In the genomic region with DNA sequence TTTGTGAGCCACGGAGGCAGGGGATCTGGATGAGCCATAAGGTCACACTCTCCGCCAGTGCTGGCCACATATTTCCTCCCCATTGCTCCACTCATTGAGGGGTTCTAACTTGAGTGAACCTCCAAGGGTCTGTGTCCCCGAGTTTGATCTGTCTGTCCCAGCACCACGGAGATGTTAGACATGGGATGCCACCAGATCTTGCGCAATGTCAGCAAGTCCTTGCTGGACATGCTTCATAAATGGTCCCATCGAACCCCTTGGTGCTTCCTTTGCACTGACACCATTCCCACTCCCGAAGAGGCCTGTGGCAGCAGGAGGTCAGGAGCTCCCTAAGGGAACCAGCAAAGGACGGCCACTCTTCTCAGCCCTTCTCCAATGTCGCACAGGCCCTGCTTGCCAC, we compare ENCODE assay signal across 2 cellular contexts.
TF ChIP-seq lines count a peak whose summit lies in the region.

No MANE protein-coding gene starts in this region.

TF ChIP-seq in HEK293, 187 proteins besides CTCF, POLR2A, EP300 and RAD21:
- TF ChIP-seq, protein P1, sequence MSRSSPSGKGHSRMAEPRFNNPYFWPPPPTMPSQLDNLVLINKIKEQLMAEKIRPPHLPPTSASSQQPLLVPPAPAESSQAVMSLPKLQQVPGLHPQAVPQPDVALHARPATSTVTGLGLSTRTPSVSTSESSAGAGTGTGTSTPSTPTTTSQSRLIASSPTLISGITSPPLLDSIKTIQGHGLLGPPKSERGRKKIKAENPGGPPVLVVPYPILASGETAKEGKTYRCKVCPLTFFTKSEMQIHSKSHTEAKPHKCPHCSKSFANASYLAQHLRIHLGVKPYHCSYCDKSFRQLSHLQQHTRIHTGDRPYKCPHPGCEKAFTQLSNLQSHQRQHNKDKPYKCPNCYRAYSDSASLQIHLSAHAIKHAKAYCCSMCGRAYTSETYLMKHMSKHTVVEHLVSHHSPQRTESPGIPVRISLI (tag by site-specific recombination; IDR thresholded peaks at IDR 0.05) = no peak
- TF ChIP-seq, protein P2, sequence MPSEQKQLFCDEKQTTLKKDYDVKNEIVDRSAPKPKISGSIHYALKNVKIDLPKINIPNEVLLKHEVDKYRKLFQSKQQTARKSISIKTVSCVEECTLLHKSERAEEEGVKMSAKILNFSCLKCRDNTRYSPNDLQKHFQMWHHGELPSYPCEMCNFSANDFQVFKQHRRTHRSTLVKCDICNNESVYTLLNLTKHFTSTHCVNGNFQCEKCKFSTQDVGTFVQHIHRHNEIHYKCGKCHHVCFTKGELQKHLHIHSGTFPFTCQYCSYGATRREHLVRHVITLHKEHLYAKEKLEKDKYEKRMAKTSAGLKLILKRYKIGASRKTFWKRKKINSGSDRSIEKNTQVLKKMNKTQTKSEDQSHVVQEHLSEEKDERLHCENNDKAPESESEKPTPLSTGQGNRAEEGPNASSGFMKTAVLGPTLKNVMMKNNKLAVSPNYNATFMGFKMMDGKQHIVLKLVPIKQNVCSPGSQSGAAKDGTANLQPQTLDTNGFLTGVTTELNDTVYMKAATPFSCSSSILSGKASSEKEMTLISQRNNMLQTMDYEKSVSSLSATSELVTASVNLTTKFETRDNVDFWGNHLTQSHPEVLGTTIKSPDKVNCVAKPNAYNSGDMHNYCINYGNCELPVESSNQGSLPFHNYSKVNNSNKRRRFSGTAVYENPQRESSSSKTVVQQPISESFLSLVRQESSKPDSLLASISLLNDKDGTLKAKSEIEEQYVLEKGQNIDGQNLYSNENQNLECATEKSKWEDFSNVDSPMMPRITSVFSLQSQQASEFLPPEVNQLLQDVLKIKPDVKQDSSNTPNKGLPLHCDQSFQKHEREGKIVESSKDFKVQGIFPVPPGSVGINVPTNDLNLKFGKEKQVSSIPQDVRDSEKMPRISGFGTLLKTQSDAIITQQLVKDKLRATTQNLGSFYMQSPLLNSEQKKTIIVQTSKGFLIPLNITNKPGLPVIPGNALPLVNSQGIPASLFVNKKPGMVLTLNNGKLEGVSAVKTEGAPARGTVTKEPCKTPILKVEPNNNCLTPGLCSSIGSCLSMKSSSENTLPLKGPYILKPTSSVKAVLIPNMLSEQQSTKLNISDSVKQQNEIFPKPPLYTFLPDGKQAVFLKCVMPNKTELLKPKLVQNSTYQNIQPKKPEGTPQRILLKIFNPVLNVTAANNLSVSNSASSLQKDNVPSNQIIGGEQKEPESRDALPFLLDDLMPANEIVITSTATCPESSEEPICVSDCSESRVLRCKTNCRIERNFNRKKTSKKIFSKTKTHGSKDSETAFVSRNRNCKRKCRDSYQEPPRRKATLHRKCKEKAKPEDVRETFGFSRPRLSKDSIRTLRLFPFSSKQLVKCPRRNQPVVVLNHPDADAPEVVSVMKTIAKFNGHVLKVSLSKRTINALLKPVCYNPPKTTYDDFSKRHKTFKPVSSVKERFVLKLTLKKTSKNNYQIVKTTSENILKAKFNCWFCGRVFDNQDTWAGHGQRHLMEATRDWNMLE (tag by site-specific recombination; conservative IDR thresholded peaks at IDR 0.05; ENCODE audit: low read depth) = no peak
- no peak for TF ChIP-seq ZNF555 (tag by site-specific recombination; conservative IDR thresholded peaks at IDR 0.05)
- TF ChIP-seq ZNF350 (tag by site-specific recombination; IDR thresholded peaks at IDR 0.05) = no peak
- TF ChIP-seq ZNF341 (tag by site-specific recombination; IDR thresholded peaks at IDR 0.05; ENCODE audit: low read depth) = 0 out of 2 replicates have a peak, but pooled peaks have one; percentile 13
- TF ChIP-seq ZNF274 (IDR thresholded peaks at IDR 0.05; ENCODE audit: low read length) = no peak
- TF ChIP-seq ZNF274 (tag by site-specific recombination; IDR thresholded peaks at IDR 0.05; ENCODE audit: borderline replicate concordance) = no peak
- TF ChIP-seq, protein P3, sequence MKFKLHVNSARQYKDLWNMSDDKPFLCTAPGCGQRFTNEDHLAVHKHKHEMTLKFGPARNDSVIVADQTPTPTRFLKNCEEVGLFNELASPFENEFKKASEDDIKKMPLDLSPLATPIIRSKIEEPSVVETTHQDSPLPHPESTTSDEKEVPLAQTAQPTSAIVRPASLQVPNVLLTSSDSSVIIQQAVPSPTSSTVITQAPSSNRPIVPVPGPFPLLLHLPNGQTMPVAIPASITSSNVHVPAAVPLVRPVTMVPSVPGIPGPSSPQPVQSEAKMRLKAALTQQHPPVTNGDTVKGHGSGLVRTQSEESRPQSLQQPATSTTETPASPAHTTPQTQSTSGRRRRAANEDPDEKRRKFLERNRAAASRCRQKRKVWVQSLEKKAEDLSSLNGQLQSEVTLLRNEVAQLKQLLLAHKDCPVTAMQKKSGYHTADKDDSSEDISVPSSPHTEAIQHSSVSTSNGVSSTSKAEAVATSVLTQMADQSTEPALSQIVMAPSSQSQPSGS (tag by site-specific recombination; IDR thresholded peaks at IDR 0.05; ENCODE audit: low read depth) = no peak
- no peak for TF ChIP-seq KLF10 (tag by site-specific recombination; IDR thresholded peaks at IDR 0.05)

TF ChIP-seq in K562, 482 proteins besides CTCF, POLR2A, EP300 and RAD21 (continued from another document):
- TF ChIP-seq, protein P4, sequence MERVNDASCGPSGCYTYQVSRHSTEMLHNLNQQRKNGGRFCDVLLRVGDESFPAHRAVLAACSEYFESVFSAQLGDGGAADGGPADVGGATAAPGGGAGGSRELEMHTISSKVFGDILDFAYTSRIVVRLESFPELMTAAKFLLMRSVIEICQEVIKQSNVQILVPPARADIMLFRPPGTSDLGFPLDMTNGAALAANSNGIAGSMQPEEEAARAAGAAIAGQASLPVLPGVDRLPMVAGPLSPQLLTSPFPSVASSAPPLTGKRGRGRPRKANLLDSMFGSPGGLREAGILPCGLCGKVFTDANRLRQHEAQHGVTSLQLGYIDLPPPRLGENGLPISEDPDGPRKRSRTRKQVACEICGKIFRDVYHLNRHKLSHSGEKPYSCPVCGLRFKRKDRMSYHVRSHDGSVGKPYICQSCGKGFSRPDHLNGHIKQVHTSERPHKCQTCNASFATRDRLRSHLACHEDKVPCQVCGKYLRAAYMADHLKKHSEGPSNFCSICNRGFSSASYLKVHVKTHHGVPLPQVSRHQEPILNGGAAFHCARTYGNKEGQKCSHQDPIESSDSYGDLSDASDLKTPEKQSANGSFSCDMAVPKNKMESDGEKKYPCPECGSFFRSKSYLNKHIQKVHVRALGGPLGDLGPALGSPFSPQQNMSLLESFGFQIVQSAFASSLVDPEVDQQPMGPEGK (CRISPR knock-in tag; IDR thresholded peaks at IDR 0.05; ENCODE audit: borderline replicate concordance) = no peak
- TF ChIP-seq CHD1 (IDR thresholded peaks at IDR 0.05; ENCODE audit: low read length) (no peak), KAT8 (IDR thresholded peaks at IDR 0.05; ENCODE audit: low read depth) (no peak)
TF ChIP-seq in K562: peak in this region for 1.
